8 cellular contexts compared by ENCODE assay signal in the genomic region with DNA sequence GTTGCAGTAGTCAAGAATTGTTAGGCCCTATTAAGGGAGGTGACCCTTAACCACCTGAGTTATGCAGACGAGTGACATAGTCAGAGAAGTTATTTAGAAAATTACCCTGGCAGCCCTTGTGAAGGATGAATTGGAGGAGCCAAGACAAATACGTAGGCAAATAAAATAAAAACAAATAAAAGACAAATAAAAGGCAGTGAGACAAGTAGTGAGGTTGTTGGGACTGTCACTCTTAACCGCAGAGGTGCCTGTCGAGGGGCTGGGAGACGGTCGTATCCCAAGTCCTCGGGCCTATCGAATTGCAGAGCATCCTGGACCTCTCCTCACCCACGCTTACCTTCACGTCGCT. TPM values are rescaled to one million over a fixed set of nuclear protein-coding genes. Genes with fewer than 3 reads are reported as not detected.
A peak's percentile ranks its signal among the peaks of the same experiment; 100 is the strongest.
DNase-seq lines count a peak whose midpoint lies in the region; ATAC-seq, FAIRE-seq and TF ChIP-seq lines count a peak whose summit lies in the region.

No MANE protein-coding gene starts in this region.

- peak overlapping the region; percentile 84 for H3K4me2 ChIP-seq in smooth muscle cell

- peak overlapping the region; percentile 47 for H3K9ac ChIP-seq in iPS-15b (ENCODE audit: low read depth, low read length)
- peak overlapping the region; percentile 78 for H3K9ac ChIP-seq in smooth muscle cell (ENCODE audit: low read depth)

- H3K9me3 ChIP-seq in iPS-15b (ENCODE audit: control insufficient read depth, insufficient read depth, low read length) (no peaks in the 10 kb centered on the region), smooth muscle cell (replicated peaks; ENCODE audit: low read depth) (no peaks in the 10 kb centered on the region)

- peak overlapping the region; percentile 70 for H3K27ac ChIP-seq in smooth muscle cell (ENCODE audit: low read depth)

- DNase-seq in smooth muscle cell (lab: John Stamatoyannopoulos, UW; ENCODE audit: unreplicated experiment) = no peak
- no peak for DNase-seq in GM12892 (ENCODE audit: insufficient read length)
- DNase-seq in midbrain (lab: John Stamatoyannopoulos, UW) = no peak
- no peak for DNase-seq in LoVo (ENCODE audit: low spot score)
- no peak for DNase-seq in NOMO-1 (lab: John Stamatoyannopoulos, UW; ENCODE audit: unreplicated experiment in 2 of 2)

- no peaks in the 10 kb centered on the region for H3K27me3 ChIP-seq in iPS-15b (ENCODE audit: control insufficient read depth, insufficient read depth, low read length)
- H3K27me3 ChIP-seq in smooth muscle cell (ENCODE audit: low read depth) = no peaks in the 10 kb centered on the region

- no peaks in the 10 kb centered on the region for H3F3A ChIP-seq in smooth muscle cell (ENCODE audit: low read depth)

- no peak for TF ChIP-seq CTCF in WI38 (IDR thresholded peaks at IDR 0.05; ENCODE audit: low read depth, low read length)
- TF ChIP-seq CTCF in smooth muscle cell (IDR thresholded peaks at IDR 0.05; ENCODE audit: borderline replicate concordance, insufficient read depth, poor library complexity, severe bottlenecking) = no peak

- ATAC-seq in GM21360 (IDR thresholded peaks at IDR 0.05; ENCODE audit: unreplicated experiment) = peak; percentile 1

- H3K36me3 ChIP-seq in iPS-15b (ENCODE audit: control insufficient read depth, insufficient read depth, low read length) (no peaks in the 10 kb centered on the region), smooth muscle cell (ENCODE audit: low read depth) (no peaks in the 10 kb centered on the region)

- H2AFZ ChIP-seq in smooth muscle cell (ENCODE audit: low read depth) = peak overlapping the region; percentile 59

- peak overlapping the region; percentile 50 for H3K4me3 ChIP-seq in WI38 (ENCODE audit: low read depth, low read length)
- peak overlapping the region; percentile 77 for H3K4me3 ChIP-seq in iPS-15b (ENCODE audit: low read depth, low read length)
- peak overlapping the region; percentile 69 for H3K4me3 ChIP-seq in smooth muscle cell

- no peaks in the 10 kb centered on the region for H4K20me1 ChIP-seq in smooth muscle cell (ENCODE audit: low read depth)

- TF ChIP-seq POLR2A in GM12892 (IDR thresholded peaks at IDR 0.05; ENCODE audit: low read depth, low read length) = no peak

- WGBS in smooth muscle cell (ENCODE audit: low lambda C conversion rate) = 57% methylated on average over 11 of the region's 11 CpGs

- no peaks in the 10 kb centered on the region for H3K4me1 ChIP-seq in iPS-15b (ENCODE audit: control insufficient read depth, insufficient read depth, low read length)
- no peaks in the 10 kb centered on the region for H3K4me1 ChIP-seq in smooth muscle cell (ENCODE audit: low read depth)

- no peak for FAIRE-seq in GM12892 (lab: Jason Lieb, UNC)

- H3K79me2 ChIP-seq in smooth muscle cell (ENCODE audit: low read depth) = peaks cover 3% of the 10 kb centered on the region

RNA-seq across cellular contexts. Expression of a gene that starts 0.4 kb away (rescaled TPM):
- total RNA-seq in smooth muscle cell = 1.3 and 3.2 TPM in 2 replicates
- 1.9 and 2.0 TPM in 2 replicates for polyA plus RNA-seq in smooth muscle cell
- polyA plus RNA-seq in GM12892 (2012; ENCODE audit: missing spikeins) = 0.66 TPM

RNA-seq across cellular contexts. Expression of a gene that starts 58.0 kb away (rescaled TPM):
- 17.6 and 22.5 TPM in 2 replicates for total RNA-seq in smooth muscle cell
- polyA plus RNA-seq in smooth muscle cell = 17.0 and 18.8 TPM in 2 replicates
- polyA plus RNA-seq in GM12892 (2012; ENCODE audit: missing spikeins) = 9.5 TPM
